Comparison of ENCODE assay signal across 1 cellular context in genomic region chr16:52861614-52862022, GRCh38.
A peak's percentile ranks its signal among the peaks of the same experiment; 100 is the strongest.
TF ChIP-seq lines count a peak whose summit lies in the region.

No MANE protein-coding gene starts in this region.

TF ChIP-seq in HepG2, 621 proteins besides CTCF, POLR2A, EP300 and RAD21 (continued from another document and continues in another):
- TF ChIP-seq ZGPAT (CRISPR knock-in tag; IDR thresholded peaks at IDR 0.05) (peak; percentile 51; the same call in 1 of the 2 replicates), RFX1 (IDR thresholded peaks at IDR 0.05) (no peak), ZFP1 (CRISPR knock-in tag; IDR thresholded peaks at IDR 0.05) (0 out of 2 replicates have a peak, but pooled peaks have one; percentile 51), ISX (CRISPR knock-in tag; conservative IDR thresholded peaks at IDR 0.05) (no peak), HNF4A (CRISPR knock-in tag; IDR thresholded peaks at IDR 0.05) (0 out of 2 replicates have a peak, but pooled peaks have one; percentile 23), ERF (CRISPR knock-in tag; IDR thresholded peaks at IDR 0.05) (peak; percentile 54; the same call in 1 of the 2 replicates), KLF16 (CRISPR knock-in tag; IDR thresholded peaks at IDR 0.05) (peak in 1 of 2 experiments; percentile 80; a peak in 2 of 4 replicates), ZNF264 (CRISPR knock-in tag; IDR thresholded peaks at IDR 0.05) (no peak), ZNF282 (IDR thresholded peaks at IDR 0.05; ENCODE audit: partially characterized antibody) (no peak), PAXIP1 (CRISPR knock-in tag; conservative IDR thresholded peaks at IDR 0.05) (peak; percentile 51; the same call in 1 of the 2 replicates), ZNF644 (CRISPR knock-in tag; IDR thresholded peaks at IDR 0.05; ENCODE audit: low read depth) (peak; percentile 53; the same call in 1 of the 2 replicates), SOX6 (IDR thresholded peaks at IDR 0.05) (no peak), SOX6 (CRISPR knock-in tag; IDR thresholded peaks at IDR 0.05) (peak; percentile 48; the same call in 1 of the 2 replicates), RAD51 (IDR thresholded peaks at IDR 0.05; ENCODE audit: borderline replicate concordance) (no peak), HOMEZ (CRISPR knock-in tag; IDR thresholded peaks at IDR 0.05; ENCODE audit: low read depth) (0 out of 2 replicates have a peak, but pooled peaks have one; percentile 26), STAG1 (CRISPR knock-in tag; IDR thresholded peaks at IDR 0.05) (peak; percentile 99), ZKSCAN8 (CRISPR knock-in tag; IDR thresholded peaks at IDR 0.05; ENCODE audit: borderline replicate concordance) (peak; percentile 35; the same call in 1 of the 2 replicates), REPIN1 (CRISPR knock-in tag; IDR thresholded peaks at IDR 0.05; ENCODE audit: borderline replicate concordance, low read depth) (peak; percentile 57; the same call in 1 of the 2 replicates), AHDC1 (CRISPR knock-in tag; IDR thresholded peaks at IDR 0.05; ENCODE audit: borderline replicate concordance) (peak; percentile 55; the same call in 1 of the 2 replicates), SOX13 (IDR thresholded peaks at IDR 0.05) (no peak), SOX13 (CRISPR knock-in tag; conservative IDR thresholded peaks at IDR 0.05 in 1 of 2, IDR thresholded peaks at IDR 0.05 in 1 of 2) (peak in 1 of 2 experiments; percentile 34; a peak in 1 of 4 replicates), MIXL1 (CRISPR knock-in tag; IDR thresholded peaks at IDR 0.05) (0 out of 2 replicates have a peak, but pooled peaks have one; percentile 28), CEBPG (CRISPR knock-in tag; IDR thresholded peaks at IDR 0.05) (0 out of 2 replicates have a peak, but pooled peaks have one; percentile 11), ZNF724P (CRISPR knock-in tag; IDR thresholded peaks at IDR 0.05; ENCODE audit: borderline replicate concordance) (0 out of 2 replicates have a peak, but pooled peaks have one; percentile 48), IRF2 (CRISPR knock-in tag; IDR thresholded peaks at IDR 0.05) (peak; percentile 20; the same call in 1 of the 2 replicates), FOXJ3 (CRISPR knock-in tag; IDR thresholded peaks at IDR 0.05; ENCODE audit: borderline replicate concordance) (peak; percentile 56; the same call in 1 of the 2 replicates), ISL2 (CRISPR knock-in tag; IDR thresholded peaks at IDR 0.05) (0 out of 2 replicates have a peak, but pooled peaks have one; percentile 25), SOX5 (CRISPR knock-in tag; IDR thresholded peaks at IDR 0.05; ENCODE audit: borderline replicate concordance) (peak; percentile 33; the same call in 1 of the 2 replicates), LCORL (IDR thresholded peaks at IDR 0.05) (no peak), LCORL (CRISPR knock-in tag; IDR thresholded peaks at IDR 0.05) (peak; percentile 70; the same call in 1 of the 2 replicates), GATAD2A (CRISPR knock-in tag; IDR thresholded peaks at IDR 0.05) (peak; percentile 41; the same call in 1 of the 2 replicates), ZNF605 (CRISPR knock-in tag; IDR thresholded peaks at IDR 0.05) (no peak), SIX1 (CRISPR knock-in tag; IDR thresholded peaks at IDR 0.05; ENCODE audit: borderline replicate concordance) (0 out of 2 replicates have a peak, but pooled peaks have one; percentile 36), TBX2 (CRISPR knock-in tag; IDR thresholded peaks at IDR 0.05; ENCODE audit: borderline replicate concordance) (0 out of 2 replicates have a peak, but pooled peaks have one; percentile 12), ZNF878 (CRISPR knock-in tag; IDR thresholded peaks at IDR 0.05) (0 out of 2 replicates have a peak, but pooled peaks have one; percentile 55), CREB1 (IDR thresholded peaks at IDR 0.05) (no peak), CREB1 (CRISPR knock-in tag; IDR thresholded peaks at IDR 0.05) (peak; percentile 37; the same call in 1 of the 2 replicates), SALL1 (CRISPR knock-in tag; IDR thresholded peaks at IDR 0.05) (peak; percentile 21; the same call in 1 of the 2 replicates), TEAD3 (CRISPR knock-in tag; optimal IDR thresholded peaks at IDR 0.05; ENCODE audit: borderline replicate concordance) (peak; percentile 16), ZNF773 (CRISPR knock-in tag; IDR thresholded peaks at IDR 0.05; ENCODE audit: borderline replicate concordance) (no peak), ASH2L (IDR thresholded peaks at IDR 0.05; ENCODE audit: insufficient read length, low read depth, low read length) (peak; percentile 38), SAP130 (CRISPR knock-in tag; IDR thresholded peaks at IDR 0.05; ENCODE audit: low read depth) (0 out of 2 replicates have a peak, but pooled peaks have one; percentile 19), KAT8 (CRISPR knock-in tag; IDR thresholded peaks at IDR 0.05) (peak; percentile 19; the same call in 1 of the 2 replicates), SMC3 (IDR thresholded peaks at IDR 0.05; ENCODE audit: low read length) (peak; percentile 99), HDAC1 (CRISPR knock-in tag; IDR thresholded peaks at IDR 0.05) (peak; percentile 38; the same call in 1 of the 2 replicates), RBM39 (IDR thresholded peaks at IDR 0.05; ENCODE audit: low read depth, low read length, poor library complexity, severe bottlenecking) (no peak), CENPBD1 (CRISPR knock-in tag; IDR thresholded peaks at IDR 0.05; ENCODE audit: borderline replicate concordance, low read depth) (no peak), ZSCAN5A (CRISPR knock-in tag; IDR thresholded peaks at IDR 0.05; ENCODE audit: borderline replicate concordance) (0 out of 2 replicates have a peak, but pooled peaks have one; percentile 22), ATF7-NPFF (CRISPR knock-in tag; IDR thresholded peaks at IDR 0.05; ENCODE audit: low read depth) (peak; percentile 52; the same call in 1 of the 2 replicates), HINFP (CRISPR knock-in tag; IDR thresholded peaks at IDR 0.05; ENCODE audit: low read depth) (no peak), RXRB (CRISPR knock-in tag; IDR thresholded peaks at IDR 0.05; ENCODE audit: borderline replicate concordance) (peak; percentile 24; the same call in 1 of the 2 replicates), SP4 (CRISPR knock-in tag; IDR thresholded peaks at IDR 0.05) (0 out of 2 replicates have a peak, but pooled peaks have one; percentile 24)
